8 cellular contexts compared by ENCODE assay signal in genomic region chr11:134360050-134360835, GRCh38. TPM values are rescaled to one million over a fixed set of nuclear protein-coding genes. Genes with fewer than 3 reads are reported as not detected.
A peak's percentile ranks its signal among the peaks of the same experiment; 100 is the strongest.
DNase-seq lines count a peak whose midpoint lies in the region; ATAC-seq and TF ChIP-seq lines count a peak whose summit lies in the region.

No MANE protein-coding gene starts in this region.

- H3K4me2 ChIP-seq in OCI-LY7 (ENCODE audit: low read length): no peak overlapping the region

- H3K9me2 ChIP-seq in OCI-LY7 (ENCODE audit: insufficient read depth, low read length): no peaks in the 10 kb centered on the region

- no peaks in the 10 kb centered on the region for H3K79me2 ChIP-seq in OCI-LY7 (ENCODE audit: insufficient read depth, low read depth, low read length)

- H3K4me1 ChIP-seq in OCI-LY7 (ENCODE audit: insufficient read depth, low read length, poor library complexity, severe bottlenecking): no peaks in the 10 kb centered on the region

- H3K27ac ChIP-seq in AG04450 (ENCODE audit: low read depth, low read length) (no peak overlapping the region), OCI-LY7 (ENCODE audit: low read depth, low read length, poor library complexity, severe bottlenecking) (no peak overlapping the region)

- no peaks in the 10 kb centered on the region for H4K20me1 ChIP-seq in OCI-LY7 (ENCODE audit: insufficient read depth, low read length)

- peaks cover 32% of the 10 kb centered on the region for H3K27me3 Mint-ChIP-seq in nephron (ENCODE audit: low read depth)

- H2AFZ ChIP-seq in OCI-LY7 (ENCODE audit: low read length): no peak overlapping the region

- TF ChIP-seq CTCF in AG04450 (IDR thresholded peaks at IDR 0.05; ENCODE audit: low read depth, low read length) (peak; percentile 67), OCI-LY7 (conservative IDR thresholded peaks at IDR 0.05; ENCODE audit: low read length) (peak; percentile 79), nephron (IDR thresholded peaks at IDR 0.05; ENCODE audit: unreplicated experiment in 3 of 3) (peak; percentile 96 to 98 (median 97))

- BruUV-seq in OCI-LY7 (replicated peaks; lab: Mats Ljungman, UMichigan): no TSS peak

- no peak overlapping the region for H3K4me3 ChIP-seq in AG04450 (ENCODE audit: low read depth, low read length)
- H3K4me3 ChIP-seq in OCI-LY7 (ENCODE audit: low read depth, low read length, poor library complexity, severe bottlenecking): no peak overlapping the region

- no peaks in the 10 kb centered on the region for H3K36me3 ChIP-seq in OCI-LY7 (ENCODE audit: insufficient read depth, low read length)

- H3K4me3 Mint-ChIP-seq in nephron: no peak overlapping the region

- POLR2A ChIA-PET in AG04450 (lab: Yijun Ruan, JAX) (no interaction called here), OCI-LY7 (lab: Charles Lee) (no interaction called here)

- H3K9me3 Mint-ChIP-seq in nephron: no peaks in the 10 kb centered on the region

- CTCF ChIA-PET in AG04450 (lab: Charles Lee): no interaction called here
- CTCF ChIA-PET in OCI-LY7 (lab: Charles Lee; ENCODE audit: unreplicated experiment): no interaction called here

- ATAC-seq in GM18909 (IDR thresholded peaks at IDR 0.05; ENCODE audit: poor library complexity, unreplicated experiment) (peak; percentile 84), HG03378 (IDR thresholded peaks at IDR 0.05; ENCODE audit: unreplicated experiment) (peak; percentile 82)

- DNase-seq in AG04450 (ENCODE audit: low read depth, low spot score): no peak
- DNase-seq in OCI-LY7 (ENCODE audit: low spot score): peak; percentile 39
- DNase-seq in activated T-cell treated with anti-CD3 and anti-CD28 coated beads, Interleukin-2, amount 50 U/mL, for 1 hour: peak; percentile 78
- peak; percentile 10 for DNase-seq in fibroblast of gingiva (ENCODE audit: low read depth)
- peak in 5 of 6 experiments; percentile 23 to 60 (median 48) for DNase-seq in stimulated activated naive CD4-positive, alpha-beta T cell (lab: John Stamatoyannopoulos, UW)

- no peaks in the 10 kb centered on the region for H3K27me3 ChIP-seq in AG04450 (ENCODE audit: control insufficient read depth, insufficient read depth, low read length)

- H3K9me3 ChIP-seq in AG04450 (ENCODE audit: control insufficient read depth, insufficient read depth, low read length) (peaks cover 13% of the 10 kb centered on the region; the same call in 1 of the 2 replicates), OCI-LY7 (ENCODE audit: low read length) (no peaks in the 10 kb centered on the region)

- peak overlapping the region in 1 of 3 experiments; percentile 20 for H3K27ac Mint-ChIP-seq in nephron

- intact Hi-C loops in OCI-LY7 (cut with micrococcal nuclease; ENCODE audit: unreplicated experiment): no loop called here

- H3K36me3 Mint-ChIP-seq in nephron (ENCODE audit: low read depth): no peaks in the 10 kb centered on the region

- H3K4me1 Mint-ChIP-seq in nephron: peaks cover 10% of the 10 kb centered on the region

RNA-seq across cellular contexts. Expression of gene GLB1L2, which starts 28.5 kb away (rescaled TPM):
- polyA plus RNA-seq in AG04450 (2011; rRNA removed): 0.11 and 0.12 TPM in 2 replicates
- not detected in 2 replicates for polyA minus RNA-seq in AG04450 (2011; rRNA and poly(A)+ RNA removed)
- not detected in 2 replicates for total RNA-seq in OCI-LY7 (2014; rRNA removed; shearing (Covaris generic))
- total RNA-seq in OCI-LY7 (2022): not detected in 2 replicates

RNA-seq across cellular contexts. Expression of gene B3GAT1, which starts 51.8 kb away (rescaled TPM):
- polyA plus RNA-seq in AG04450 (2011; rRNA removed): not detected in 2 replicates
- polyA minus RNA-seq in AG04450 (2011; rRNA and poly(A)+ RNA removed): not detected in 2 replicates
- not detected in 2 replicates for total RNA-seq in OCI-LY7 (2014; rRNA removed; shearing (Covaris generic))
- not detected in 2 replicates for total RNA-seq in OCI-LY7 (2022)
